39 cellular contexts compared by ENCODE assay signal in genomic region chr5:35012365-35012764, GRCh38. TPM values are rescaled to one million over a fixed set of nuclear protein-coding genes. Genes with fewer than 3 reads are reported as not detected.
"Had no signal": no experiment of that assay in that cellular context is flagged by ENCODE, and none has a peak within 500 bp of the region (broad histone marks: within the 10 kb centered on the region; RNA-seq: fewer than 3 reads in every experiment).

No MANE protein-coding gene starts in this region.

- H3K9me3 ChIP-seq: adrenal gland, ascending aorta, body of pancreas, breast epithelium had no signal

- DNase-seq: activated effector memory CD4-positive, alpha-beta T cell treated with anti-CD3 and anti-CD28 coated beads, Interleukin-2, amount 50 U/mL, for 16 hours; activated effector memory CD4-positive, alpha-beta T cell treated with Interleukin-2 at 50 U/mL for 16 hours; activated gamma-delta T cell; activated gamma-delta T cell treated with Interleukin-2 at 50 U/mL for 16 hours; activated naive CD4-positive, alpha-beta T cell; activated naive CD4-positive, alpha-beta T cell treated with anti-CD3 and anti-CD28 coated beads for 36 hours; activated naive CD4-positive, alpha-beta T cell treated with anti-CD3 and anti-CD28 coated beads, Interleukin-2, amount 10 ng/mL, durations not matched to agents 7 days and 5 days; activated naive CD4-positive, alpha-beta T cell treated with anti-CD3 and anti-CD28 coated beads, Interleukin-2, amount 50 U/mL, for 16 hours; activated naive CD4-positive, alpha-beta T cell treated with Interleukin-2 at 50 U/mL for 16 hours; activated naive CD8-positive, alpha-beta T cell treated with anti-CD3 and anti-CD28 coated beads, Interleukin-2, amount 10 ng/mL, durations not matched to agents 7 days and 5 days; activated naive CD8-positive, alpha-beta T cell treated with anti-CD3 and anti-CD28 coated beads, Interleukin-2, amount 50 U/mL, for 24 hours; activated T-cell treated with anti-CD3 and anti-CD28 coated beads, Interleukin-2, amount 50 U/mL, for 1 hour; activated T-cell treated with anti-CD3 and anti-CD28 coated beads, Interleukin-2, amount 50 U/mL, for 24 hours; activated T-cell treated with anti-CD3 and anti-CD28 coated beads, Interleukin-2, amount 50 U/mL, for 4 hours; activated T-cell treated with anti-CD3 and anti-CD28 coated beads, Interleukin-2, amount 50 U/mL, for 48 hours; activated T-cell treated with anti-CD3 and anti-CD28 coated beads, Interleukin-2, amount 50 U/mL, for 72 hours; adrenal gland; amniotic stem cell; amygdala; anterior cingulate cortex; aorta; body of pancreas; brain microvascular endothelial cell; caudate nucleus; central memory CD4-positive, alpha-beta T cell; cerebellar nuclear complex had no signal

- H3K27me3 ChIP-seq: adrenal gland, ascending aorta, body of pancreas, brain microvascular endothelial cell, breast epithelium, cardiac muscle cell had no signal

- H3K36me3 ChIP-seq: adrenal gland, ascending aorta, brain microvascular endothelial cell, breast epithelium, cardiac muscle cell had no signal

- H3K4me1 ChIP-seq: adrenal gland, ascending aorta, body of pancreas, breast epithelium had no signal

- H3K4me3 ChIP-seq: adrenal gland, ascending aorta, body of pancreas, breast epithelium, cardiac muscle cell had no signal

- ATAC-seq: activated naive CD4-positive, alpha-beta T cell treated with anti-CD3 and anti-CD28 coated beads, Interleukin-2, amount 50 U/mL, for 72 hours; activated naive CD8-positive, alpha-beta T cell treated with anti-CD3 and anti-CD28 coated beads, Interleukin-2, amount 50 U/mL, for 24 hours; activated T-cell treated with anti-CD3 and anti-CD28 coated beads, Interleukin-2, amount 50 U/mL, for 4 hours; activated T-cell treated with anti-CD3 and anti-CD28 coated beads, Interleukin-2, amount 50 U/mL, for 72 hours; activated T-helper 17 cell treated with anti-CD3 and anti-CD28 coated beads, Interleukin-2, amount 50 U/mL, for 72 hours; body of pancreas had no signal

- H3K27ac ChIP-seq: adrenal gland, ascending aorta, body of pancreas, brain microvascular endothelial cell, breast epithelium, cardiac muscle cell had no signal

RNA-seq across cellular contexts. Expression of gene AGXT2, which starts 35.4 kb away (rescaled TPM):
- total RNA-seq: activated naive CD4-positive, alpha-beta T cell treated with anti-CD3 and anti-CD28 coated beads for 36 hours; activated naive CD4-positive, alpha-beta T cell treated with anti-CD3 and anti-CD28 coated beads, Interleukin-2, amount 50 U/mL, for 72 hours; activated naive CD8-positive, alpha-beta T cell treated with anti-CD3 and anti-CD28 coated beads for 36 hours; activated naive CD8-positive, alpha-beta T cell treated with anti-CD3 and anti-CD28 coated beads, Interleukin-2, amount 10 ng/mL, durations not matched to agents 7 days and 5 days; activated T-cell treated with anti-CD3 and anti-CD28 coated beads, Interleukin-2, amount 50 U/mL, for 4 hours; activated T-cell treated with anti-CD3 and anti-CD28 coated beads, Interleukin-2, amount 50 U/mL, for 72 hours; activated T-helper 1 cell treated with anti-CD3 and anti-CD28 coated beads, Interleukin-12 subunit alpha, Interleukin-12 subunit beta, Interleukin-2, Interleukin-4 antibody, amounts not matched to agents 30 ng/mL and 10 ng/mL and 1 ng/mL, durations not matched to agents 14 hours and 24 hours and 36 hours; activated T-helper 17 cell treated with anti-CD3 and anti-CD28 coated beads, Interleukin-2, amount 50 U/mL, for 72 hours; activated T-helper 2 cell treated with anti-CD3 and anti-CD28 coated beads, Interferon-gamma antibody, Interleukin-2, Interleukin-4, amounts not matched to agents 10 μg/mL and 5 μg/mL and 100 μg/mL, durations not matched to agents 14 hours and 24 hours and 36 hours; adrenal gland; aorta; ascending aorta; astrocyte; body of pancreas; breast epithelium; bronchial epithelial cell; cardiac muscle cell; cardiac septum; cerebellum had no signal
- polyA plus RNA-seq: adipose tissue, aorta, cardiac muscle cell had no signal
